In the genomic region with DNA sequence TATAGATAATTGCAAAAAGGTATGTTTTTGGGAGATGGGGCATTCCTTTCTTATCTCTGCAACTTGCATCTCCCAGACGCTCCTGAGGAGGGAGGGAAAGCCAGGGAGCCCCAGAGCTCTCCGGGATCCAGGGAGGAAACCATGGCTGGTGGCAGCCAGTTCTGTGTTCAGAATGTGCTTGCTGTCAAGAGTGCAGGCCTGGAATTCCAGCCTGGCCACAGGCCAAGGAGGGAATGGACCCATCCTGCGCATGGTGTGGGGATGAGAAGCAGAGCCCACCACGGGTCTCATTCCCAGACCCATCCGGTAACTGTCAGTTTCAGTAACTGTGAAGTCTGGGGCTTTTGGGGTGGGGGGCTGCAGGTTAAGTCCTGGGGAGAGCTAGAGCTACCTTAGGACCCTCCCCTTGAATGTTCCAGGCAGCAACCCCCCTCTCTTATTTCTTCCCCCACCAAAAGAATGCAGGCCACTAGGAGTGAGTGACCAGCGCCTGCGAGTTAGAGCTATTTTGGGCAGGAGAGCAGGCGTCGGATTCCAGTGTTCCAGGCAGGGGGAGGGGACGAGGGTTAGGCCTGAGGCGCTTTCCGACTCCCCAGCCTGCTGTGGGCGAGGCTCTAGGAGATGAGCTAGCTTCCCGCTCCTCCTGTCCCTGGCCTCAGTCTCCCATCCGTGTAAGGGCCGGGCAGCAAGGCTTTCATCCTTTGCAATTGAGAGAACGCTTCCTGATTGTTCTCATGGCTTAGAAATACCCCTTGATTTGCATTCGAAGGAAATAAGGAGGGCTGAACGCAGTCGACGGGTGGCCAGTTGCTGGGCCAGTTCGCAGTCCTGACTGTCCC, we compare ENCODE assay signal across 8 cellular contexts.
DNase-seq lines count a peak whose midpoint lies in the region; ATAC-seq and TF ChIP-seq lines count a peak whose summit lies in the region.

No MANE protein-coding gene starts in this region.

- H3K27me3 ChIP-seq in OCI-LY3 (ENCODE audit: low read depth, low read length) = no peaks in the 10 kb centered on the region

- H2AFZ ChIP-seq in OCI-LY3 (ENCODE audit: low read depth, low read length) = peak overlapping the region; percentile 96

- H3K4me3 Mint-ChIP-seq in stimulated activated effector memory CD8-positive, alpha-beta T cell treated with anti-CD3 and anti-CD28 coated beads, Interleukin-12 subunit alpha, Interleukin-12 subunit beta, amount 100 ng/mL, for 72 hours = peak overlapping the region; percentile 83

- H3K9ac ChIP-seq in OCI-LY3 (ENCODE audit: low read length) = peak overlapping the region; percentile 74

- peak; percentile 4 for ATAC-seq in GM19328 (IDR thresholded peaks at IDR 0.05; ENCODE audit: unreplicated experiment)
- no peak for ATAC-seq in stimulated activated effector memory CD8-positive, alpha-beta T cell treated with anti-CD3 and anti-CD28 coated beads, Interleukin-12 subunit alpha, Interleukin-12 subunit beta, amount 100 ng/mL, for 72 hours
- no peak for ATAC-seq in GM18870 (IDR thresholded peaks at IDR 0.05; ENCODE audit: unreplicated experiment)

- H3K27ac ChIP-seq in OCI-LY3 (ENCODE audit: low read length) = peak overlapping the region; percentile 61

- H4K20me1 ChIP-seq in OCI-LY3 (ENCODE audit: insufficient read depth, low read length) = peaks cover 11% of the 10 kb centered on the region; the same call in 1 of the 2 replicates

- no peak for TF ChIP-seq CTCF in AG09319 (IDR thresholded peaks at IDR 0.05; ENCODE audit: low read depth, low read length)
- no peak for TF ChIP-seq CTCF in OCI-LY3 (IDR thresholded peaks at IDR 0.05; ENCODE audit: low read depth, low read length)
- no peak for TF ChIP-seq CTCF in choroid plexus epithelial cell (conservative IDR thresholded peaks at IDR 0.05; ENCODE audit: low read depth, low read length)

- H3K27ac Mint-ChIP-seq in stimulated activated effector memory CD8-positive, alpha-beta T cell treated with anti-CD3 and anti-CD28 coated beads, Interleukin-12 subunit alpha, Interleukin-12 subunit beta, amount 100 ng/mL, for 72 hours = peak overlapping the region; percentile 86

- DNase-seq in AG09319 (ENCODE audit: extremely low read depth, low read depth) (peak; percentile 57), choroid plexus epithelial cell (ENCODE audit: low read depth) (peak; percentile 72), kidney tubule cell (ENCODE audit: low spot score) (peak; percentile 74), OCI-M1 (lab: John Stamatoyannopoulos, UW) (no peak)
- no peak for DNase-seq in stimulated activated effector memory CD8-positive, alpha-beta T cell treated with anti-CD3 and anti-CD28 coated beads, Interleukin-12 subunit alpha, Interleukin-12 subunit beta, amount 100 ng/mL, for 72 hours (ENCODE audit: low spot score in 2 of 2)

- H3K4me3 ChIP-seq in OCI-LY3 (ENCODE audit: low read length) (peak overlapping the region; percentile 83), choroid plexus epithelial cell (ENCODE audit: low read depth, low read length) (peak overlapping the region; percentile 64)

- H3K79me2 ChIP-seq in OCI-LY3 (ENCODE audit: low read length) = peaks cover 32% of the 10 kb centered on the region

- no peaks in the 10 kb centered on the region for H3K36me3 ChIP-seq in OCI-LY3 (replicated peaks; ENCODE audit: low read depth, low read length)

- H3K9me3 Mint-ChIP-seq in stimulated activated effector memory CD8-positive, alpha-beta T cell treated with anti-CD3 and anti-CD28 coated beads, Interleukin-12 subunit alpha, Interleukin-12 subunit beta, amount 100 ng/mL, for 72 hours = no peaks in the 10 kb centered on the region

- peaks cover 5% of the 10 kb centered on the region for H3K36me3 Mint-ChIP-seq in stimulated activated effector memory CD8-positive, alpha-beta T cell treated with anti-CD3 and anti-CD28 coated beads, Interleukin-12 subunit alpha, Interleukin-12 subunit beta, amount 100 ng/mL, for 72 hours

- H3K4me1 Mint-ChIP-seq in stimulated activated effector memory CD8-positive, alpha-beta T cell treated with anti-CD3 and anti-CD28 coated beads, Interleukin-12 subunit alpha, Interleukin-12 subunit beta, amount 100 ng/mL, for 72 hours = peaks cover 24% of the 10 kb centered on the region

- peaks cover 16% of the 10 kb centered on the region for H3K4me1 ChIP-seq in OCI-LY3 (ENCODE audit: low read length)

- H3K9me3 ChIP-seq in OCI-LY3 (ENCODE audit: insufficient read depth, low read length) = no peaks in the 10 kb centered on the region

- H3K4me2 ChIP-seq in OCI-LY3 (ENCODE audit: low read length) = peak overlapping the region; percentile 85

Comparison
In these comparisons a context has a peak if more than half of its experiments do, and no peak if none do; other contexts are left out.
1. DNase-seq: peak in AG09319 (single experiment), choroid plexus epithelial cell (single experiment) and kidney tubule cell (single experiment); none in stimulated activated effector memory CD8-positive, alpha-beta T cell treated with anti-CD3 and anti-CD28 coated beads, Interleukin-12 subunit alpha, Interleukin-12 subunit beta, amount 100 ng/mL, for 72 hours (0 of 2) and OCI-M1 (single experiment).